8 cellular contexts compared by ENCODE assay signal in genomic region chr1:174953657-174954435, GRCh38. TPM values are rescaled to one million over a fixed set of nuclear protein-coding genes. Genes with fewer than 3 reads are reported as not detected.
DNase-seq lines count a peak whose midpoint lies in the region; ATAC-seq, FAIRE-seq and TF ChIP-seq lines count a peak whose summit lies in the region.

No MANE protein-coding gene starts in this region.

- H3K9me3 Mint-ChIP-seq in activated CD8-positive, alpha-beta T cell treated with anti-CD3 and anti-CD28 coated beads for 36 hours, result no peaks in the 10 kb centered on the region
- H3K9me3 Mint-ChIP-seq in activated CD8-positive, alpha-beta T cell treated with anti-CD3 and anti-CD28 coated beads, Interleukin-2, amount 10 ng/mL, durations not matched to agents 7 days and 5 days (ENCODE audit: insufficient read depth), result no peaks in the 10 kb centered on the region
- no peaks in the 10 kb centered on the region for H3K9me3 Mint-ChIP-seq in activated T-helper 17 cell treated with anti-CD3 and anti-CD28 coated beads, Interleukin-2, amount 50 U/mL, for 72 hours

- H3K27me3 Mint-ChIP-seq in activated CD8-positive, alpha-beta T cell treated with anti-CD3 and anti-CD28 coated beads for 36 hours, result no peaks in the 10 kb centered on the region
- H3K27me3 Mint-ChIP-seq in activated CD8-positive, alpha-beta T cell treated with anti-CD3 and anti-CD28 coated beads, Interleukin-2, amount 10 ng/mL, durations not matched to agents 7 days and 5 days (ENCODE audit: low read depth), result no peaks in the 10 kb centered on the region
- no peaks in the 10 kb centered on the region for H3K27me3 Mint-ChIP-seq in activated T-helper 17 cell treated with anti-CD3 and anti-CD28 coated beads, Interleukin-2, amount 50 U/mL, for 72 hours

- H3K4me1 Mint-ChIP-seq in activated CD8-positive, alpha-beta T cell treated with anti-CD3 and anti-CD28 coated beads for 36 hours (ENCODE audit: low read depth), result peaks cover 27% of the 10 kb centered on the region
- peaks cover 20% of the 10 kb centered on the region for H3K4me1 Mint-ChIP-seq in activated CD8-positive, alpha-beta T cell treated with anti-CD3 and anti-CD28 coated beads, Interleukin-2, amount 10 ng/mL, durations not matched to agents 7 days and 5 days (ENCODE audit: low read depth)
- H3K4me1 Mint-ChIP-seq in activated T-helper 17 cell treated with anti-CD3 and anti-CD28 coated beads, Interleukin-2, amount 50 U/mL, for 72 hours, result peaks cover 21% of the 10 kb centered on the region

- no peak for FAIRE-seq in frontal cortex (lab: Jason Lieb, UNC)

- POLR2A ChIA-PET in activated CD8-positive, alpha-beta T cell treated with anti-CD3 and anti-CD28 coated beads for 36 hours (lab: Charles Lee), result no interaction called here
- POLR2A ChIA-PET in activated CD8-positive, alpha-beta T cell treated with anti-CD3 and anti-CD28 coated beads, Interleukin-2, amount 10 ng/mL, durations not matched to agents 7 days and 5 days (lab: Charles Lee), result interaction anchor here (1.4 kb wide), 1 partner anchor 11 kb away, joined by 3 read pairs; no protein-coding TSS in a partner anchor

- intact Hi-C loops in activated CD8-positive, alpha-beta T cell treated with anti-CD3 and anti-CD28 coated beads for 36 hours (cut with micrococcal nuclease), result no loop called here
- intact Hi-C loops in sciatic nerve (cut with DNase I), result no loop called here

- no peak overlapping the region for H3K4me3 Mint-ChIP-seq in activated CD8-positive, alpha-beta T cell treated with anti-CD3 and anti-CD28 coated beads for 36 hours
- H3K4me3 Mint-ChIP-seq in activated CD8-positive, alpha-beta T cell treated with anti-CD3 and anti-CD28 coated beads, Interleukin-2, amount 10 ng/mL, durations not matched to agents 7 days and 5 days, result no peak overlapping the region
- no peak overlapping the region for H3K4me3 Mint-ChIP-seq in activated T-helper 17 cell treated with anti-CD3 and anti-CD28 coated beads, Interleukin-2, amount 50 U/mL, for 72 hours

- H3K36me3 Mint-ChIP-seq in activated CD8-positive, alpha-beta T cell treated with anti-CD3 and anti-CD28 coated beads for 36 hours (ENCODE audit: low read depth), result no peaks in the 10 kb centered on the region
- H3K36me3 Mint-ChIP-seq in activated CD8-positive, alpha-beta T cell treated with anti-CD3 and anti-CD28 coated beads, Interleukin-2, amount 10 ng/mL, durations not matched to agents 7 days and 5 days (ENCODE audit: low read depth), result peaks cover 7% of the 10 kb centered on the region
- no peaks in the 10 kb centered on the region for H3K36me3 Mint-ChIP-seq in activated T-helper 17 cell treated with anti-CD3 and anti-CD28 coated beads, Interleukin-2, amount 50 U/mL, for 72 hours (ENCODE audit: low read depth)

- ATAC-seq in activated CD8-positive, alpha-beta T cell treated with anti-CD3 and anti-CD28 coated beads for 36 hours, result no peak
- no peak for ATAC-seq in activated CD8-positive, alpha-beta T cell treated with anti-CD3 and anti-CD28 coated beads, Interleukin-2, amount 10 ng/mL, durations not matched to agents 7 days and 5 days
- no peak for ATAC-seq in activated T-helper 17 cell treated with anti-CD3 and anti-CD28 coated beads, Interleukin-2, amount 50 U/mL, for 72 hours (replicated peaks)
- ATAC-seq in sciatic nerve, result peak; percentile 80

- DNase-seq in activated CD8-positive, alpha-beta T cell treated with anti-CD3 and anti-CD28 coated beads for 36 hours, result no peak
- DNase-seq in activated CD8-positive, alpha-beta T cell treated with anti-CD3 and anti-CD28 coated beads, Interleukin-2, amount 10 ng/mL, durations not matched to agents 7 days and 5 days, result no peak
- DNase-seq in NAMALWA (ENCODE audit: low spot score) (peak; percentile 61), sciatic nerve (ENCODE audit: low spot score) (no peak), EL (no peak), frontal cortex (ENCODE audit: low spot score in 2 of 2) (no peak)
- DNase-seq in activated CD8-positive, alpha-beta memory T cell treated with anti-CD3 and anti-CD28 coated beads, Interleukin-2, amount 50 U/mL, for 48 hours, result no peak

- CTCF ChIA-PET in activated CD8-positive, alpha-beta T cell treated with anti-CD3 and anti-CD28 coated beads for 36 hours (lab: Charles Lee), result interaction anchor here (0.9 to 1.6 kb wide), 4 partner anchors 11 to 154 kb away, joined by 3 read pairs; no protein-coding TSS in a partner anchor
- CTCF ChIA-PET in activated CD8-positive, alpha-beta T cell treated with anti-CD3 and anti-CD28 coated beads, Interleukin-2, amount 10 ng/mL, durations not matched to agents 7 days and 5 days (lab: Charles Lee), result interaction anchor here (0.9 to 1.9 kb wide), 3 partner anchors 13 to 29 kb away, joined by 3 to 7 read pairs (median 3); no protein-coding TSS in a partner anchor

- H3K27ac Mint-ChIP-seq in activated CD8-positive, alpha-beta T cell treated with anti-CD3 and anti-CD28 coated beads for 36 hours, result peak overlapping the region; percentile 27
- no peak overlapping the region for H3K27ac Mint-ChIP-seq in activated CD8-positive, alpha-beta T cell treated with anti-CD3 and anti-CD28 coated beads, Interleukin-2, amount 10 ng/mL, durations not matched to agents 7 days and 5 days
- H3K27ac Mint-ChIP-seq in activated T-helper 17 cell treated with anti-CD3 and anti-CD28 coated beads, Interleukin-2, amount 50 U/mL, for 72 hours, result peak overlapping the region; percentile 52

- TF ChIP-seq CTCF in activated CD8-positive, alpha-beta T cell treated with anti-CD3 and anti-CD28 coated beads for 36 hours (IDR thresholded peaks at IDR 0.05), result no peak

RNA-seq across cellular contexts. Expression of gene CACYBP, which starts 45.9 kb away (rescaled TPM):
- 100 to 1,000 TPM; 307 to 346 TPM for total RNA-seq in activated CD8-positive, alpha-beta T cell treated with anti-CD3 and anti-CD28 coated beads for 36 hours
- total RNA-seq in activated CD8-positive, alpha-beta T cell treated with anti-CD3 and anti-CD28 coated beads, Interleukin-2, amount 10 ng/mL, durations not matched to agents 7 days and 5 days, result 100 to 1,000 TPM; 209 to 215 TPM
- total RNA-seq in activated T-helper 17 cell treated with anti-CD3 and anti-CD28 coated beads, Interleukin-2, amount 50 U/mL, for 72 hours, result 100 to 1,000 TPM; 289 to 427 TPM
- total RNA-seq in sciatic nerve (82.2 TPM), frontal cortex (182 TPM)
